In the genomic region with DNA sequence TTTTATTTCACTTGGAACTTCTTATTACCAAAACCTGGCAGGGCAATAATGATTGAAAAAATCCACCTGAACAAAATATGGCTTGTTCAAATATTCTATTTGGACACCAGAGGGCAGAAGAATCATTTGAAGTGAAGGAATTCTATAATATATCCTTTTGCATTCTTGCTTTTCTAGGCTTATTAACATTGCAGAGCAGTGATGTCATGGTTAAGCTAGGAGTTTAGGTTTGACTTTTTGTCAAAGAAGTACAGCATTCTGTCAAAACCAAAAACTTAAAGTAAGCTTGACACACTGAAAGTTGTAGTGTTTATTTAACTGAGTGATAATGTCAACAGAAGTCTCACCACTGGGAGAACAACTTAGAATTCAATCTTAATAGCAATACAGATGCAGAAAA, we compare ENCODE assay signal across 8 cellular contexts.
DNase-seq lines count a peak whose midpoint lies in the region; ATAC-seq and TF ChIP-seq lines count a peak whose summit lies in the region.

No MANE protein-coding gene starts in this region.

- no peaks in the 10 kb centered on the region for H3K4me1 Mint-ChIP-seq in activated CD8-positive, alpha-beta T cell treated with anti-CD3 and anti-CD28 coated beads for 36 hours (ENCODE audit: low read depth)
- no peaks in the 10 kb centered on the region for H3K4me1 Mint-ChIP-seq in activated CD8-positive, alpha-beta T cell treated with anti-CD3 and anti-CD28 coated beads, Interleukin-2, amount 10 ng/mL, durations not matched to agents 7 days and 5 days (ENCODE audit: low read depth)

- no peaks in the 10 kb centered on the region for H3K36me3 Mint-ChIP-seq in activated CD8-positive, alpha-beta T cell treated with anti-CD3 and anti-CD28 coated beads for 36 hours (ENCODE audit: low read depth)
- H3K36me3 Mint-ChIP-seq in activated CD8-positive, alpha-beta T cell treated with anti-CD3 and anti-CD28 coated beads, Interleukin-2, amount 10 ng/mL, durations not matched to agents 7 days and 5 days (ENCODE audit: low read depth), result no peaks in the 10 kb centered on the region

- ATAC-seq in activated CD8-positive, alpha-beta T cell treated with anti-CD3 and anti-CD28 coated beads for 36 hours, result no peak
- no peak for ATAC-seq in activated CD8-positive, alpha-beta T cell treated with anti-CD3 and anti-CD28 coated beads, Interleukin-2, amount 10 ng/mL, durations not matched to agents 7 days and 5 days
- ATAC-seq in HG03469 (IDR thresholded peaks at IDR 0.05; ENCODE audit: unreplicated experiment) (peak; percentile 49), SK-N-SH treated with all-trans-retinoic acid at 6 μM for 48 hours (peak; percentile 93), GM19452 (IDR thresholded peaks at IDR 0.05; ENCODE audit: unreplicated experiment) (no peak), GM19467 (IDR thresholded peaks at IDR 0.05; ENCODE audit: unreplicated experiment) (no peak)

- intact Hi-C loops in activated CD8-positive, alpha-beta T cell treated with anti-CD3 and anti-CD28 coated beads for 36 hours (cut with micrococcal nuclease), result no loop called here

- H3K4me3 Mint-ChIP-seq in activated CD8-positive, alpha-beta T cell treated with anti-CD3 and anti-CD28 coated beads for 36 hours, result no peak overlapping the region
- H3K4me3 Mint-ChIP-seq in activated CD8-positive, alpha-beta T cell treated with anti-CD3 and anti-CD28 coated beads, Interleukin-2, amount 10 ng/mL, durations not matched to agents 7 days and 5 days, result no peak overlapping the region

- peaks cover 2% of the 10 kb centered on the region for H3K27me3 Mint-ChIP-seq in activated CD8-positive, alpha-beta T cell treated with anti-CD3 and anti-CD28 coated beads for 36 hours
- H3K27me3 Mint-ChIP-seq in activated CD8-positive, alpha-beta T cell treated with anti-CD3 and anti-CD28 coated beads, Interleukin-2, amount 10 ng/mL, durations not matched to agents 7 days and 5 days (ENCODE audit: low read depth), result no peaks in the 10 kb centered on the region

- CTCF ChIA-PET in activated CD8-positive, alpha-beta T cell treated with anti-CD3 and anti-CD28 coated beads for 36 hours (lab: Charles Lee), result no interaction called here
- CTCF ChIA-PET in activated CD8-positive, alpha-beta T cell treated with anti-CD3 and anti-CD28 coated beads, Interleukin-2, amount 10 ng/mL, durations not matched to agents 7 days and 5 days (lab: Charles Lee), result no interaction called here

- peak; percentile 48 for TF ChIP-seq CTCF in activated CD8-positive, alpha-beta T cell treated with anti-CD3 and anti-CD28 coated beads for 36 hours (IDR thresholded peaks at IDR 0.05)

- H3K27ac Mint-ChIP-seq in activated CD8-positive, alpha-beta T cell treated with anti-CD3 and anti-CD28 coated beads for 36 hours, result no peak overlapping the region
- H3K27ac Mint-ChIP-seq in activated CD8-positive, alpha-beta T cell treated with anti-CD3 and anti-CD28 coated beads, Interleukin-2, amount 10 ng/mL, durations not matched to agents 7 days and 5 days, result no peak overlapping the region

- DNase-seq in activated CD8-positive, alpha-beta T cell treated with anti-CD3 and anti-CD28 coated beads for 36 hours, result no peak
- DNase-seq in activated CD8-positive, alpha-beta T cell treated with anti-CD3 and anti-CD28 coated beads, Interleukin-2, amount 10 ng/mL, durations not matched to agents 7 days and 5 days, result no peak
- peak; percentile 30 for DNase-seq in glomerular visceral epithelial cell (ENCODE audit: extremely low spot score)
- DNase-seq in occipital lobe (lab: John Stamatoyannopoulos, UW), result no peak

- POLR2A ChIA-PET in activated CD8-positive, alpha-beta T cell treated with anti-CD3 and anti-CD28 coated beads for 36 hours (lab: Charles Lee), result no interaction called here
- POLR2A ChIA-PET in activated CD8-positive, alpha-beta T cell treated with anti-CD3 and anti-CD28 coated beads, Interleukin-2, amount 10 ng/mL, durations not matched to agents 7 days and 5 days (lab: Charles Lee), result no interaction called here

- H3K9me3 Mint-ChIP-seq in activated CD8-positive, alpha-beta T cell treated with anti-CD3 and anti-CD28 coated beads for 36 hours, result no peaks in the 10 kb centered on the region
- H3K9me3 Mint-ChIP-seq in activated CD8-positive, alpha-beta T cell treated with anti-CD3 and anti-CD28 coated beads, Interleukin-2, amount 10 ng/mL, durations not matched to agents 7 days and 5 days (ENCODE audit: insufficient read depth), result no peaks in the 10 kb centered on the region

TF ChIP-seq in SK-N-SH treated with all-trans-retinoic acid at 6 μM for 48 hours, 23 proteins besides CTCF, POLR2A, EP300 and RAD21:
- no peak for TF ChIP-seq SNAI2 (CRISPR knock-in tag; IDR thresholded peaks at IDR 0.05)
- peak; percentile 79 for TF ChIP-seq ISL1 (CRISPR knock-in tag; IDR thresholded peaks at IDR 0.05)
- peak; percentile 77; the same call in 1 of the 2 replicates for TF ChIP-seq CREB5 (CRISPR knock-in tag; IDR thresholded peaks at IDR 0.05; ENCODE audit: low read depth)

Comparison
In these comparisons a context has a peak if more than half of its experiments do, and no peak if none do; other contexts are left out.
1. ATAC-seq: peak in HG03469 (single experiment) and SK-N-SH treated with all-trans-retinoic acid at 6 μM for 48 hours (single experiment); none in activated CD8-positive, alpha-beta T cell treated with anti-CD3 and anti-CD28 coated beads for 36 hours (single experiment), activated CD8-positive, alpha-beta T cell treated with anti-CD3 and anti-CD28 coated beads, Interleukin-2, amount 10 ng/mL, durations not matched to agents 7 days and 5 days (single experiment), GM19452 (single experiment) and GM19467 (single experiment).